In genomic region chr3:129838086-129838485, GRCh38 we compare ENCODE assay signal across 15 cellular contexts.
"Had no signal": no experiment of that assay in that cellular context is flagged by ENCODE, and none has a peak within 500 bp of the region (broad histone marks: within the 10 kb centered on the region; RNA-seq: fewer than 3 reads in every experiment).

No MANE protein-coding gene starts in this region.

- DNase-seq: activated CD4-positive, alpha-beta T cell treated with anti-CD3 and anti-CD28 coated beads, Interleukin-2, amount 50 U/mL, for 1 hour; activated CD8-positive, alpha-beta memory T cell treated with anti-CD3 and anti-CD28 coated beads for 24 hours; activated naive CD4-positive, alpha-beta T cell; aorta; dorsolateral prefrontal cortex; left ventricle myocardium inferior; ovary; sigmoid colon; stimulated activated naive B cell treated with anti-CD40 and anti-IgM and Interleukin-4, amounts not matched to agents 10 μg/mL and 1 μg/mL and 100 μg/mL, for 72 hours; T-helper 9 cell; tibial artery; uterus had no signal

- H2AFZ ChIP-seq: hepatocyte had no signal

- H3K4me3 ChIP-seq: dorsolateral prefrontal cortex, hepatocyte, left ventricle myocardium inferior, ovary, sigmoid colon, tibial artery, uterus had no signal

- H3K4me3 Mint-ChIP-seq: memory B cell; neural crest cell; stimulated activated naive B cell treated with anti-CD40 and anti-IgM and Interleukin-4, amounts not matched to agents 10 μg/mL and 1 μg/mL and 100 μg/mL, for 72 hours had no signal

- H3K9me3 ChIP-seq: ovary, sigmoid colon, tibial artery had no signal

- H3K27ac Mint-ChIP-seq: memory B cell; stimulated activated naive B cell treated with anti-CD40 and anti-IgM and Interleukin-4, amounts not matched to agents 10 μg/mL and 1 μg/mL and 100 μg/mL, for 72 hours had no signal

- H3K27me3 ChIP-seq: dorsolateral prefrontal cortex, hepatocyte, ovary, sigmoid colon, tibial artery, uterus had no signal

- H3K4me2 ChIP-seq: hepatocyte had no signal

- H3K9me3 Mint-ChIP-seq: memory B cell had no signal

- H3K36me3 ChIP-seq: ovary, sigmoid colon, uterus had no signal

- H3K27ac ChIP-seq: hepatocyte, left ventricle myocardium inferior, ovary, sigmoid colon, tibial artery, uterus had no signal

- H3K4me1 ChIP-seq: uterus had no signal

- H3K27me3 Mint-ChIP-seq: memory B cell; stimulated activated naive B cell treated with anti-CD40 and anti-IgM and Interleukin-4, amounts not matched to agents 10 μg/mL and 1 μg/mL and 100 μg/mL, for 72 hours had no signal
